8 cellular contexts compared by ENCODE assay signal in the genomic region with DNA sequence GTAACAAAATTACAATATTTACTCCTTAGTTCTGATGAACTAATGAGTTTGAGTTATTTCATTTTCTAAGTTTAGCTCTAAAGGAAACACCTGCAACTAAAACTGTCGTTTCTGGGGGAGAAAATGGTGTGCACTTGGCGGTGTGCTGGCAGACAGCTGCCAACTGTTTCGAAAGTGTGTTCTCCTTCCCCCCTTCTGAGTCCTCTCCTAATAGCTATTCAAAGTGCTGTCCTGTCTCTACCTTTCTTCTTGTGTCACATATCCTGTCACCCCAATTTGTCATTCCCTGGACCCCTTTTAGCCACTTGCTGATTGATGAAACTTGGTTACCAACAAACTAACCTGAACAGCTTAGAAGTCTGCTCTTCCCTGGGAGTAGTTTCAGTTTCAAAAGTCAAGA. TPM values are rescaled to one million over a fixed set of nuclear protein-coding genes. Genes with fewer than 3 reads are reported as not detected.
DNase-seq lines count a peak whose midpoint lies in the region; ATAC-seq lines count a peak whose summit lies in the region.

No MANE protein-coding gene starts in this region.

- H3K27me3 ChIP-seq in CD4-positive, CD25-positive, alpha-beta regulatory T cell (ENCODE audit: control insufficient read depth, insufficient read depth, low read length), result no peaks in the 10 kb centered on the region

- H3K9me3 ChIP-seq in CD4-positive, CD25-positive, alpha-beta regulatory T cell (ENCODE audit: control insufficient read depth in 2 of 2, low read length in 2 of 2), result no peaks in the 10 kb centered on the region

- no peaks in the 10 kb centered on the region for H3K36me3 Mint-ChIP-seq in CD4-positive, CD25-positive, alpha-beta regulatory T cell

- H3K36me3 ChIP-seq in CD4-positive, CD25-positive, alpha-beta regulatory T cell (ENCODE audit: control insufficient read depth, insufficient read depth, low read length), result no peaks in the 10 kb centered on the region

- H3K27ac ChIP-seq in CD4-positive, CD25-positive, alpha-beta regulatory T cell (ENCODE audit: insufficient read depth, low read length, poor library complexity, severe bottlenecking), result peak overlapping the region; percentile 56

- intact Hi-C loops in left colon (cut with DNase I, micrococcal nuclease), result no loop called here

- peak overlapping the region; percentile 88 to 98 (median 93) for H3K4me3 Mint-ChIP-seq in CD4-positive, CD25-positive, alpha-beta regulatory T cell

- H3K27ac Mint-ChIP-seq in CD4-positive, CD25-positive, alpha-beta regulatory T cell, result peak overlapping the region; percentile 92 to 98 (median 95)

- peaks cover 26 to 61% (median 46%) of the 10 kb centered on the region in 4 donors for H3K4me1 Mint-ChIP-seq in CD4-positive, CD25-positive, alpha-beta regulatory T cell

- peaks cover 27% of the 10 kb centered on the region for H3K4me1 ChIP-seq in CD4-positive, CD25-positive, alpha-beta regulatory T cell (ENCODE audit: control insufficient read depth, insufficient read depth, low read length, poor library complexity, severe bottlenecking)

- H3K9me3 Mint-ChIP-seq in CD4-positive, CD25-positive, alpha-beta regulatory T cell, result no peaks in the 10 kb centered on the region

- peak in 1 of 2 donors; percentile 34 for ATAC-seq in CD4-positive, CD25-positive, alpha-beta regulatory T cell (ENCODE audit: low read depth in 2 of 2)
- peak; percentile 37 for ATAC-seq in GM19328 (IDR thresholded peaks at IDR 0.05; ENCODE audit: unreplicated experiment)
- ATAC-seq in HG03342 (IDR thresholded peaks at IDR 0.05; ENCODE audit: unreplicated experiment), result peak; percentile 46
- ATAC-seq in left colon, result no peak

- peak overlapping the region; percentile 86 for H3K4me3 ChIP-seq in CD4-positive, CD25-positive, alpha-beta regulatory T cell (ENCODE audit: low read depth, low read length)

- DNase-seq in CD4-positive, CD25-positive, alpha-beta regulatory T cell, result peak in 2 of 3 donors; percentile 29 to 66
- DNase-seq in central memory CD4-positive, alpha-beta T cell, result peak; percentile 19
- DNase-seq in anterior cingulate cortex (lab: John Stamatoyannopoulos, UW), result no peak
- no peak for DNase-seq in left colon
- DNase-seq in T1000 (lab: John Stamatoyannopoulos, UW), result no peak
- no peak for DNase-seq in stimulated activated CD4-positive, alpha-beta T cell treated with anti-CD3 and anti-CD28 coated beads, Interleukin-1b, Interleukin-23, amount 100 ng/mL, for 48 hours

- H3K27me3 Mint-ChIP-seq in CD4-positive, CD25-positive, alpha-beta regulatory T cell, result no peaks in the 10 kb centered on the region

RNA-seq across cellular contexts. Expression of a gene that starts 4.9 kb away (rescaled TPM):
- total RNA-seq in CD4-positive, CD25-positive, alpha-beta regulatory T cell, result 30.0 TPM
- polyA plus RNA-seq in CD4-positive, CD25-positive, alpha-beta regulatory T cell, result 10 to 100 TPM; 33.8 to 50.6 (median 35.1) TPM
- total RNA-seq in left colon, result 10 to 100 TPM; 49.4 to 58.5 TPM

RNA-seq across cellular contexts. Expression of a gene that starts 42.3 kb away (rescaled TPM):
- total RNA-seq in CD4-positive, CD25-positive, alpha-beta regulatory T cell, result 1.9 TPM
- polyA plus RNA-seq in CD4-positive, CD25-positive, alpha-beta regulatory T cell, result not detected
- total RNA-seq in left colon, result under 1 TPM; 0.55 to 0.75 TPM

RNA-seq across cellular contexts. Expression of a gene that starts 54.7 kb away (rescaled TPM):
- 1.7 TPM for total RNA-seq in CD4-positive, CD25-positive, alpha-beta regulatory T cell
- polyA plus RNA-seq in CD4-positive, CD25-positive, alpha-beta regulatory T cell, result under 1 TPM; 0.17 to 0.99 (median 0.62) TPM
- 1 to 10 TPM; 1.4 to 5.9 TPM for total RNA-seq in left colon

Comparison
In these comparisons a context has a peak if more than half of its experiments do, and no peak if none do; other contexts are left out.
1. DNase-seq: peak in CD4-positive, CD25-positive, alpha-beta regulatory T cell (2 of 3) and central memory CD4-positive, alpha-beta T cell (single experiment); none in anterior cingulate cortex (0 of 58), left colon (0 of 2), T1000 (single experiment) and stimulated activated CD4-positive, alpha-beta T cell treated with anti-CD3 and anti-CD28 coated beads, Interleukin-1b, Interleukin-23, amount 100 ng/mL, for 48 hours (single experiment).